Comparison of ENCODE assay signal across 19 cellular contexts in the genomic region with DNA sequence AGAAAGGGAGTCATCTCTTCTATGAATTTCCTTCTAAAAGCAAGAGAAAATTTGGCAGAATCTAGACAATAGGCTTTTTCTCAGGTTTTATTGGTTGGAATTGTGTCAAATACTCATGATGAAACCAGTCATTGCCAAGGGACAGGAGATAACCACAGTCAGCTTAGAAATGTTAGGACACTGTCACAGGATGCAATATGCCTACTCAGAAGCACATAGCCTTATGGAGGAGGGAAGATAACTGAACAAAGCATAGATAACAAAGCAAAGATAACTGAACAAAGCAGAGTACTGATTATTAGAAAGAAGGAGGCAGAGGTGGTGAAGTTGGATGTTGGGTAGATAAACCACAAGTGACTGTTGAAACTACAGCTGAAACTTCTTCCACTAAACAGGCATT.
DNase-seq lines count a peak whose midpoint lies in the region; ATAC-seq, FAIRE-seq and TF ChIP-seq lines count a peak whose summit lies in the region.
"Had no signal": no experiment of that assay in that cellular context is flagged by ENCODE, and none has a peak within 500 bp of the region (broad histone marks: within the 10 kb centered on the region; RNA-seq: fewer than 3 reads in every experiment).

No MANE protein-coding gene starts in this region.

- no peaks in the 10 kb centered on the region for H3K27me3 Mint-ChIP-seq in activated T-helper 17 cell treated with anti-CD3 and anti-CD28 coated beads, Interleukin-2, amount 50 U/mL, for 72 hours

- H3K27ac Mint-ChIP-seq in activated T-helper 17 cell treated with anti-CD3 and anti-CD28 coated beads, Interleukin-2, amount 50 U/mL, for 72 hours: no peak overlapping the region

- H3K4me3 ChIP-seq in cardiac fibroblast (replicated peaks in 1 of 2; ENCODE audit: low read depth in 2 of 2, low read length in 2 of 2): no peak overlapping the region
- H3K4me3 ChIP-seq: BLaER1 treated with 17β-estradiol and CSF1 and Interleukin-3, amounts not matched to agents 10 nM and 100 nM; PC-9; SJCRH30 had no signal

- DNase-seq in CMK (ENCODE audit: low read depth): peak; percentile 64
- DNase-seq in SK-MEL-5 (ENCODE audit: low read depth, low spot score): peak; percentile 8
- DNase-seq in cardiac fibroblast (ENCODE audit: low read depth in 2 of 2): peak; percentile 33 to 68
- DNase-seq in foreskin melanocyte: peak; percentile 22
- DNase-seq in HTR-8/SVneo (ENCODE audit: insufficient read length, low spot score): no peak
- no peak for DNase-seq in AML-193 (lab: John Stamatoyannopoulos, UW)
- DNase-seq in cerebellum (ENCODE audit: low spot score): no peak
- DNase-seq: 8988T, DMS 273 treated with DMSO at 0.1 percent for 48 hours, EL, NCI-H1105 treated with DMSO at 0.1 percent for 48 hours, NCI-H1694 treated with DMSO at 0.1 percent for 48 hours, NCI-H446, NCI-H748 treated with DMSO at 0.1 percent for 48 hours, SJCRH30 had no signal

- no peaks in the 10 kb centered on the region for H3K4me1 Mint-ChIP-seq in activated T-helper 17 cell treated with anti-CD3 and anti-CD28 coated beads, Interleukin-2, amount 50 U/mL, for 72 hours

- no peak for ATAC-seq in activated T-helper 17 cell treated with anti-CD3 and anti-CD28 coated beads, Interleukin-2, amount 50 U/mL, for 72 hours (replicated peaks)

- no peak for TF ChIP-seq CTCF in cardiac fibroblast (IDR thresholded peaks at IDR 0.05; ENCODE audit: low read depth, low read length)

- no peaks in the 10 kb centered on the region for H3K36me3 Mint-ChIP-seq in activated T-helper 17 cell treated with anti-CD3 and anti-CD28 coated beads, Interleukin-2, amount 50 U/mL, for 72 hours (ENCODE audit: low read depth)

- H3K9me3 Mint-ChIP-seq in activated T-helper 17 cell treated with anti-CD3 and anti-CD28 coated beads, Interleukin-2, amount 50 U/mL, for 72 hours: no peaks in the 10 kb centered on the region

- in situ Hi-C loops in SK-MEL-5 (cut with HindIII; ENCODE audit: low pct_unique_long_range_greater_than_20kb, low sequenced_read_pairs): no loop called here

- FAIRE-seq in HTR-8/SVneo (lab: Jason Lieb, UNC): no peak
- FAIRE-seq: H54 had no signal

- no peak overlapping the region for H3K4me3 Mint-ChIP-seq in activated T-helper 17 cell treated with anti-CD3 and anti-CD28 coated beads, Interleukin-2, amount 50 U/mL, for 72 hours

Comparison
In these comparisons a context has a peak if more than half of its experiments do, and no peak if none do; other contexts are left out.
1. DNase-seq: peak in CMK (single experiment), SK-MEL-5 (single experiment), cardiac fibroblast (2 of 2) and foreskin melanocyte (single experiment); none in HTR-8/SVneo (single experiment), AML-193 (0 of 2) and cerebellum (single experiment).